8 cellular contexts compared by ENCODE assay signal in genomic region chr18:31685097-31686082, GRCh38. TPM values are rescaled to one million over a fixed set of nuclear protein-coding genes. Genes with fewer than 3 reads are reported as not detected.
DNase-seq lines count a peak whose midpoint lies in the region; ATAC-seq and TF ChIP-seq lines count a peak whose summit lies in the region.

No MANE protein-coding gene starts in this region.

- H3K4me1 ChIP-seq in CD8-positive, alpha-beta T cell (ENCODE audit: insufficient read depth, low read length), result no peaks in the 10 kb centered on the region
- H3K4me1 ChIP-seq in mononuclear cell (ENCODE audit: insufficient read depth, low read length), result peaks cover 16% of the 10 kb centered on the region

- no peak for TF ChIP-seq CTCF in CD8-positive, alpha-beta T cell (IDR thresholded peaks at IDR 0.05)
- peak; percentile 29 for TF ChIP-seq CTCF in epithelial cell of proximal tubule (conservative IDR thresholded peaks at IDR 0.05; ENCODE audit: low read depth, low read length)

- intact Hi-C loops in CD8-positive, alpha-beta T cell (cut with DNase I, micrococcal nuclease), result no loop called here

- no peak overlapping the region for H3K27ac Mint-ChIP-seq in CD8-positive, alpha-beta T cell
- H3K27ac Mint-ChIP-seq in stimulated activated memory B cell treated with anti-CD40 and anti-IgM and Interleukin-4, amounts not matched to agents 10 μg/mL and 1 μg/mL and 100 μg/mL, for 72 hours, result no peak overlapping the region

- H3K36me3 ChIP-seq in CD8-positive, alpha-beta T cell (ENCODE audit: insufficient read depth, low read length), result no peaks in the 10 kb centered on the region

- H3K27me3 Mint-ChIP-seq in CD8-positive, alpha-beta T cell (ENCODE audit: low read depth), result peaks cover 47% of the 10 kb centered on the region
- H3K27me3 Mint-ChIP-seq in stimulated activated memory B cell treated with anti-CD40 and anti-IgM and Interleukin-4, amounts not matched to agents 10 μg/mL and 1 μg/mL and 100 μg/mL, for 72 hours, result peaks cover 29% of the 10 kb centered on the region

- no peaks in the 10 kb centered on the region for H3K9me3 ChIP-seq in CD8-positive, alpha-beta T cell (ENCODE audit: low read length)
- no peaks in the 10 kb centered on the region for H3K9me3 ChIP-seq in mononuclear cell (ENCODE audit: low read depth, low read length)

- H3K36me3 Mint-ChIP-seq in CD8-positive, alpha-beta T cell, result no peaks in the 10 kb centered on the region
- H3K36me3 Mint-ChIP-seq in stimulated activated memory B cell treated with anti-CD40 and anti-IgM and Interleukin-4, amounts not matched to agents 10 μg/mL and 1 μg/mL and 100 μg/mL, for 72 hours, result no peaks in the 10 kb centered on the region

- peaks cover 14% of the 10 kb centered on the region for H3K4me1 Mint-ChIP-seq in CD8-positive, alpha-beta T cell (ENCODE audit: low read depth)
- peaks cover 9% of the 10 kb centered on the region for H3K4me1 Mint-ChIP-seq in stimulated activated memory B cell treated with anti-CD40 and anti-IgM and Interleukin-4, amounts not matched to agents 10 μg/mL and 1 μg/mL and 100 μg/mL, for 72 hours

- peak overlapping the region; percentile 50 for H3K4me3 ChIP-seq in CD8-positive, alpha-beta T cell (ENCODE audit: low read depth, low read length)
- H3K4me3 ChIP-seq in epithelial cell of proximal tubule (ENCODE audit: low read depth, low read length) (peak overlapping the region; percentile 60), mononuclear cell (ENCODE audit: low read length) (peak overlapping the region; percentile 45)

- DNase-seq in CD8-positive, alpha-beta T cell, result peak in 6 of 7 experiments; percentile 19 to 50 (median 28)
- DNase-seq in NCI-H748 (lab: John Stamatoyannopoulos, UW; ENCODE audit: unreplicated experiment) (peak; percentile 95), epithelial cell of proximal tubule (ENCODE audit: low read depth) (no peak)
- DNase-seq in activated CD8-positive, alpha-beta memory T cell treated with anti-CD3 and anti-CD28 coated beads, Interleukin-2, amount 50 U/mL, for 48 hours, result peak; percentile 75

- POLR2A ChIA-PET in CD8-positive, alpha-beta T cell (lab: Charles Lee), result no interaction called here

- H3K27me3 ChIP-seq in CD8-positive, alpha-beta T cell (ENCODE audit: insufficient read depth, low read length), result peaks cover 9% of the 10 kb centered on the region
- H3K27me3 ChIP-seq in mononuclear cell (ENCODE audit: insufficient read depth, low read length), result peaks cover 17% of the 10 kb centered on the region

- CTCF ChIA-PET in CD8-positive, alpha-beta T cell (lab: Charles Lee), result no interaction called here

- peak; percentile 68 for ATAC-seq in CD8-positive, alpha-beta T cell
- ATAC-seq in GM19328 (IDR thresholded peaks at IDR 0.05; ENCODE audit: unreplicated experiment) (peak; percentile 64), HG03457 (IDR thresholded peaks at IDR 0.05; ENCODE audit: unreplicated experiment) (peak; percentile 63)
- ATAC-seq in stimulated activated memory B cell treated with anti-CD40 and anti-IgM and Interleukin-4, amounts not matched to agents 10 μg/mL and 1 μg/mL and 100 μg/mL, for 72 hours, result peak; percentile 83

- H3K27ac ChIP-seq in CD8-positive, alpha-beta T cell (ENCODE audit: low read depth, low read length), result no peak overlapping the region

- no peaks in the 10 kb centered on the region for H3K9me3 Mint-ChIP-seq in CD8-positive, alpha-beta T cell
- H3K9me3 Mint-ChIP-seq in stimulated activated memory B cell treated with anti-CD40 and anti-IgM and Interleukin-4, amounts not matched to agents 10 μg/mL and 1 μg/mL and 100 μg/mL, for 72 hours, result no peaks in the 10 kb centered on the region

- H3K4me3 Mint-ChIP-seq in CD8-positive, alpha-beta T cell, result peak overlapping the region; percentile 85
- peak overlapping the region; percentile 79 for H3K4me3 Mint-ChIP-seq in stimulated activated memory B cell treated with anti-CD40 and anti-IgM and Interleukin-4, amounts not matched to agents 10 μg/mL and 1 μg/mL and 100 μg/mL, for 72 hours

RNA-seq across cellular contexts. Expression of gene B4GALT6, which starts 1.0 kb away (rescaled TPM):
- total RNA-seq in CD8-positive, alpha-beta T cell, result under 1 TPM in 1 of 2 experiments, not detected in 1; 0.35 TPM
- total RNA-seq in epithelial cell of proximal tubule (7.4 and 20.8 TPM in 2 replicates), mononuclear cell (1.0 TPM)
